Comparison of ENCODE assay signal across 14 cellular contexts in the genomic region with DNA sequence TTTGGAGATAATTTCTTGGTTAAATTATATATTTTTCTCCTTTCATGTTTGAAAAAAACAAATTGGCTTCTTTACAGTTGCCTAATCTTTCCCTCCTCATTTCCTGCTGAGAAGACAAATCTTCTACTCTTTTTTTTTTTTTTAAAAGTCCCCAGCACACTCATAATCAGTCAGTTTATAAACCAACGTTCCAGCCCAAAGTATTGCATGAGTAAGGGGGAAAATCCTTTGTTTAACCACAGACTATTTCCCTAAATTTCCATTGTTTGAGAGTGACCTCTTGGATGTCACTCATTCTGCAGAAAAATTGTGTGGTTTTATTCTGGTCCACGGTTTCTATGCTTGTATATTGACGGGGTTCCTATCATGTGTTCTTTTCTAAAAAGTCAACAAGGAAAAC. TPM values are rescaled to one million over a fixed set of nuclear protein-coding genes. Genes with fewer than 3 reads are reported as not detected.
DNase-seq lines count a peak whose midpoint lies in the region; ATAC-seq lines count a peak whose summit lies in the region.
"Had no signal": no experiment of that assay in that cellular context is flagged by ENCODE, and none has a peak within 500 bp of the region (broad histone marks: within the 10 kb centered on the region; RNA-seq: fewer than 3 reads in every experiment).

No MANE protein-coding gene starts in this region.

- DNase-seq in A172 (ENCODE audit: low spot score) (peak; percentile 27), M059J (ENCODE audit: low read depth) (peak; percentile 58), astrocyte of the hippocampus (ENCODE audit: low read depth, low spot score) (peak; percentile 26), renal cortical epithelial cell (ENCODE audit: low read depth) (peak; percentile 9), DMS53 (lab: John Stamatoyannopoulos, UW) (no peak)
- DNase-seq: AML-193; Caco-2; CD8-positive, alpha-beta memory T cell; GOT3; H9 had no signal

- ATAC-seq in GM18870 (IDR thresholded peaks at IDR 0.05; ENCODE audit: unreplicated experiment) = no peak
- no peak for ATAC-seq in HG02623 (IDR thresholded peaks at IDR 0.05; ENCODE audit: unreplicated experiment)
- no peak for ATAC-seq in HG02642 (IDR thresholded peaks at IDR 0.05; ENCODE audit: poor library complexity, unreplicated experiment)
- ATAC-seq: HepG2 had no signal

RNA-seq across cellular contexts. Expression of gene TLR4, which starts 55.1 kb away (rescaled TPM):
- total RNA-seq in A172 (2014; rRNA removed; shearing (Covaris generic)) = 11.6 and 18.5 TPM in 2 replicates
- 12.5 and 16.9 TPM in 2 replicates for total RNA-seq in M059J (2014; rRNA removed; shearing (Covaris generic))
- total RNA-seq in renal cortical epithelial cell = 0.70 and 2.1 TPM in 2 replicates
- total RNA-seq: Caco-2 had no signal
